17 cellular contexts compared by ENCODE assay signal in the genomic region with DNA sequence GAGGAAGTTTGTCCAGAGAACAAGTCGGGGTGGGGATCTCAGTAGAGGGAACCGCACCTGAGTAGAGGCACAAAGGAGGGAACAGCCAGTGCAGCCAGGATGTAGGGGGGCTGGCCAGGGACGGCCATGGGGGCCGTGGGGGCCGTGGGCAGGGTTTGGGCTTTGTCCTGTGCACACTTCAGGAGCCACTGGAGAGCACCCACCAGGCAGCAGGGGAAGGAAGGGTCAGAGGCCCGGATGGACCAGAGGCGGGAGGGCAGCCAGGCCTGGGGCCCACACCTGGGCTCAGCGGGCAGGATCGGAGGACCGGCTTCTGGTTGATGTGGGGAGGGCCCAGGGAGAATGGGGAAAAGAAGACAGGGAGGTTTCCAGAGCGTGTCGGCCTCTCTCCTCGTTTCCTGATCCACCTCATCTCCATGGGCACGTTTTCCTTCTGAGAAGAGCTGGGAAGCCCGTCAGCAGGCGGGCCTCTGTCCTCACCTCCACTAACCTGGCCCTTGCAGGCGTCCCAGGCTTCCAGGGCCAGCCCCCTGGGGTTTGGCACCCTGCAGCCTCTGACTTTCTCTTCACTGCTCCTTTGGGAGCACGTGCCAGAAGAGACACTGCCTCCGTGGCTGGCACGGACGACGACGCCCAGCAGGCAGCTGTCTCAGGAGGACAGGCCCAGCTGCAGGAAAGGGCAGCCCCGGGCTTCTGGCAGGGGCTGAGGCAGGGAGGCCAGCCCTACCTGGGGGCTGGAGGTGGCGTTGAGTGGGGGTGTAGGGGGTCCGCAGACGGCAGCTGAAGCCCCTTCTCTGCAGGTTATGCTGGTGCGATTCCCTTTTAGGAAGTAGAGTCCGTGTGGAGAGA. TPM values are rescaled to one million over a fixed set of nuclear protein-coding genes. Genes with fewer than 3 reads are reported as not detected.
DNase-seq lines count a peak whose midpoint lies in the region; ATAC-seq and TF ChIP-seq lines count a peak whose summit lies in the region.
"Had no signal": no experiment of that assay in that cellular context is flagged by ENCODE, and none has a peak within 500 bp of the region (broad histone marks: within the 10 kb centered on the region; RNA-seq: fewer than 3 reads in every experiment).

No MANE protein-coding gene starts in this region.

- H3K27me3 ChIP-seq in esophagus squamous epithelium (no peaks in the 10 kb centered on the region), thymus (ENCODE audit: control insufficient read depth, insufficient read depth) (no peaks in the 10 kb centered on the region)
- H3K27me3 ChIP-seq: Peyer's patch had no signal

- peak overlapping the region in 3 of 4 donors; percentile 9 to 26 (median 18) for H3K4me3 ChIP-seq in esophagus squamous epithelium
- H3K4me3 ChIP-seq in thymus (ENCODE audit: low read length) = no peak overlapping the region

- H3K4me3 Mint-ChIP-seq in natural killer cell (peak overlapping the region; percentile 88), naive B cell (peak overlapping the region in 6 of 8 donors; percentile 69 to 89 (median 79))
- no peak overlapping the region for H3K4me3 Mint-ChIP-seq in natural killer cell treated with Interleukin-12 subunit alpha and Interleukin-12 subunit beta and Interleukin-15 and Interleukin-18, amount 100 ng/mL, for 72 hours
- H3K4me3 Mint-ChIP-seq: activated CD4-positive, alpha-beta T cell treated with anti-CD3 and anti-CD28 coated beads for 36 hours; activated T-helper 1 cell treated with anti-CD3 and anti-CD28 coated beads, Interleukin-12 subunit alpha, Interleukin-12 subunit beta, Interleukin-2, Interleukin-4 antibody, amounts not matched to agents 30 ng/mL and 10 ng/mL and 1 ng/mL, durations not matched to agents 14 hours and 24 hours and 36 hours; endodermal cell had no signal

- H3K9me3 ChIP-seq in esophagus squamous epithelium (no peaks in the 10 kb centered on the region), thymus (ENCODE audit: control insufficient read depth) (no peaks in the 10 kb centered on the region)
- H3K9me3 ChIP-seq: Peyer's patch had no signal

- no peak for TF ChIP-seq CTCF in natural killer cell (IDR thresholded peaks at IDR 0.05)
- TF ChIP-seq CTCF in esophagus squamous epithelium (IDR thresholded peaks at IDR 0.05) = no peak

- H3K27ac ChIP-seq in esophagus squamous epithelium (peak overlapping the region in 3 of 4 donors; percentile 70 to 81 (median 80)), thymus (ENCODE audit: low read depth) (peak overlapping the region; percentile 18)
- H3K27ac ChIP-seq: Peyer's patch had no signal

- H3K9me3 Mint-ChIP-seq in natural killer cell (no peaks in the 10 kb centered on the region), naive B cell (no peaks in the 10 kb centered on the region)
- H3K9me3 Mint-ChIP-seq in natural killer cell treated with Interleukin-12 subunit alpha and Interleukin-12 subunit beta and Interleukin-15 and Interleukin-18, amount 100 ng/mL, for 72 hours = no peaks in the 10 kb centered on the region
- H3K9me3 Mint-ChIP-seq: activated T-helper 1 cell treated with anti-CD3 and anti-CD28 coated beads, Interleukin-12 subunit alpha, Interleukin-12 subunit beta, Interleukin-2, Interleukin-4 antibody, amounts not matched to agents 30 ng/mL and 10 ng/mL and 1 ng/mL, durations not matched to agents 14 hours and 24 hours and 36 hours; endodermal cell; nephron progenitor cell; type B pancreatic cell had no signal

- 68 to 69% methylated on average over 15 to 17 of the region's 29 CpGs for WGBS in esophagus squamous epithelium, 2 donors
- WGBS in thymus = 88% methylated on average over 29 of the region's 29 CpGs

- intact Hi-C loops in natural killer cell (cut with micrococcal nuclease) (no loop called here), esophagus squamous epithelium (cut with DNase I) (no loop called here)

- DNase-seq in natural killer cell = no peak
- DNase-seq in natural killer cell treated with Interleukin-12 subunit alpha and Interleukin-12 subunit beta and Interleukin-15 and Interleukin-18, amount 100 ng/mL, for 72 hours (ENCODE audit: low spot score) = no peak
- no peak for DNase-seq in esophagus squamous epithelium (lab: John Stamatoyannopoulos, UW)
- DNase-seq in naive B cell = no peak
- DNase-seq in COLO829 (ENCODE audit: low spot score) = no peak
- no peak for DNase-seq in HT-29 (ENCODE audit: low spot score)
- DNase-seq: kidney glomerular epithelial cell, NCI-H1092, NCI-H446 treated with DMSO at 0.1 percent for 48 hours, nephron progenitor cell had no signal

- ATAC-seq in natural killer cell = no peak
- no peak for ATAC-seq in natural killer cell treated with Interleukin-12 subunit alpha and Interleukin-12 subunit beta and Interleukin-15 and Interleukin-18, amount 100 ng/mL, for 72 hours
- no peak for ATAC-seq in naive B cell (ENCODE audit: low read depth in 2 of 2)
- ATAC-seq in HG03139 (IDR thresholded peaks at IDR 0.05; ENCODE audit: unreplicated experiment) = no peak

- peaks cover 13 to 33% (median 15%) of the 10 kb centered on the region in 3 donors for H3K4me1 ChIP-seq in esophagus squamous epithelium
- H3K4me1 ChIP-seq in thymus (ENCODE audit: control insufficient read depth, insufficient read depth, low read length) = no peaks in the 10 kb centered on the region

- peaks cover 0 to under 1% (median 0%) of the 10 kb centered on the region in 3 donors for H3K36me3 ChIP-seq in esophagus squamous epithelium
- H3K36me3 ChIP-seq in thymus (ENCODE audit: control insufficient read depth, insufficient read depth) = no peaks in the 10 kb centered on the region
- H3K36me3 ChIP-seq: Peyer's patch had no signal

- H3K36me3 Mint-ChIP-seq in natural killer cell (no peaks in the 10 kb centered on the region), naive B cell (peaks cover 0 to 4% of the 10 kb centered on the region in 2 donors)
- H3K36me3 Mint-ChIP-seq in natural killer cell treated with Interleukin-12 subunit alpha and Interleukin-12 subunit beta and Interleukin-15 and Interleukin-18, amount 100 ng/mL, for 72 hours = no peaks in the 10 kb centered on the region
- H3K36me3 Mint-ChIP-seq: type B pancreatic cell had no signal

- peaks cover 11% of the 10 kb centered on the region in 2 donors for H3K4me1 Mint-ChIP-seq in natural killer cell
- H3K4me1 Mint-ChIP-seq in natural killer cell treated with Interleukin-12 subunit alpha and Interleukin-12 subunit beta and Interleukin-15 and Interleukin-18, amount 100 ng/mL, for 72 hours (ENCODE audit: low read depth in 2 of 2) = peaks cover 9 to 10% of the 10 kb centered on the region in 2 donors
- H3K4me1 Mint-ChIP-seq in naive B cell = peaks cover 3 to 15% (median 10%) of the 10 kb centered on the region in 3 donors

- H3K27ac Mint-ChIP-seq in natural killer cell (peak overlapping the region in 1 of 2 donors; percentile 82), naive B cell (peak overlapping the region in 1 of 6 donors; percentile 65)
- H3K27ac Mint-ChIP-seq in natural killer cell treated with Interleukin-12 subunit alpha and Interleukin-12 subunit beta and Interleukin-15 and Interleukin-18, amount 100 ng/mL, for 72 hours = no peak overlapping the region
- H3K27ac Mint-ChIP-seq: activated CD4-positive, alpha-beta T cell treated with anti-CD3 and anti-CD28 coated beads for 36 hours; activated T-helper 1 cell treated with anti-CD3 and anti-CD28 coated beads, Interleukin-12 subunit alpha, Interleukin-12 subunit beta, Interleukin-2, Interleukin-4 antibody, amounts not matched to agents 30 ng/mL and 10 ng/mL and 1 ng/mL, durations not matched to agents 14 hours and 24 hours and 36 hours; endodermal cell had no signal

- no peaks in the 10 kb centered on the region for H3K27me3 Mint-ChIP-seq in natural killer cell (ENCODE audit: low read depth in 2 of 2)
- no peaks in the 10 kb centered on the region for H3K27me3 Mint-ChIP-seq in natural killer cell treated with Interleukin-12 subunit alpha and Interleukin-12 subunit beta and Interleukin-15 and Interleukin-18, amount 100 ng/mL, for 72 hours
- peaks cover 0 to 15% (median 0%) of the 10 kb centered on the region in 3 donors for H3K27me3 Mint-ChIP-seq in naive B cell
- H3K27me3 Mint-ChIP-seq: activated CD4-positive, alpha-beta T cell treated with anti-CD3 and anti-CD28 coated beads for 36 hours; type B pancreatic cell had no signal

- no peak for TF ChIP-seq POLR2A in esophagus squamous epithelium (IDR thresholded peaks at IDR 0.05)

RNA-seq across cellular contexts. Expression of gene PDXK, which starts 16.8 kb away (rescaled TPM):
- 10 to 100 TPM; 73.8 to 77.0 (median 74.6) TPM for total RNA-seq in natural killer cell
- total RNA-seq in natural killer cell treated with Interleukin-12 subunit alpha and Interleukin-12 subunit beta and Interleukin-15 and Interleukin-18, amount 100 ng/mL, for 72 hours = 100 to 1,000 TPM in 1 of 2 donors, 10 to 100 TPM in 1; 98.1 to 136 TPM
- 100 to 1,000 TPM in 2 of 4 donors, 10 to 100 TPM in 2; 42.9 to 114 (median 82.0) TPM for total RNA-seq in esophagus squamous epithelium
- polyA plus RNA-seq in naive B cell (ENCODE audit: low read depth in 6 of 6) = 10 to 100 TPM; 28.5 to 46.1 (median 39.2) TPM
- 59.0 TPM for polyA plus RNA-seq in thymus
- 193 and 219 TPM in 2 replicates for total RNA-seq in HT-29 (2014; rRNA removed; shearing (Covaris generic))

RNA-seq across cellular contexts. Expression of gene RRP1B, which starts 42.8 kb away (rescaled TPM):
- 10 to 100 TPM; 18.1 to 28.4 (median 25.0) TPM for total RNA-seq in natural killer cell
- 10 to 100 TPM; 38.3 to 81.8 TPM for total RNA-seq in natural killer cell treated with Interleukin-12 subunit alpha and Interleukin-12 subunit beta and Interleukin-15 and Interleukin-18, amount 100 ng/mL, for 72 hours
- 10 to 100 TPM; 13.3 to 23.4 (median 22.5) TPM for total RNA-seq in esophagus squamous epithelium
- 10 to 100 TPM in 5 of 6 donors, 1 to 10 TPM in 1; 9.2 to 30.3 (median 21.1) TPM for polyA plus RNA-seq in naive B cell (ENCODE audit: low read depth in 6 of 6)
- polyA plus RNA-seq in thymus = 18.4 TPM
- total RNA-seq in HT-29 (2014; rRNA removed; shearing (Covaris generic)) = 19.4 and 20.0 TPM in 2 replicates

RNA-seq across cellular contexts. Expression of gene HSF2BP, which starts 42.9 kb away (rescaled TPM):
- under 1 TPM in 2 of 3 donors, not detected in 1; 0.33 to 0.39 TPM for total RNA-seq in natural killer cell
- 1 to 10 TPM in 1 of 2 donors, under 1 TPM in 1; 0.29 to 1.2 TPM for total RNA-seq in natural killer cell treated with Interleukin-12 subunit alpha and Interleukin-12 subunit beta and Interleukin-15 and Interleukin-18, amount 100 ng/mL, for 72 hours
- 1 to 10 TPM in 1 of 4 donors, under 1 TPM in 2, not detected in 1; 0.35 to 1.1 (median 0.76) TPM for total RNA-seq in esophagus squamous epithelium
- polyA plus RNA-seq in naive B cell (ENCODE audit: low read depth in 6 of 6) = 1 to 10 TPM in 1 of 6 donors, under 1 TPM in 3, not detected in 2; 0.13 to 1.2 (median 0.49) TPM
- polyA plus RNA-seq in thymus = 0.71 TPM
- total RNA-seq in HT-29 (2014; rRNA removed; shearing (Covaris generic)) = 0.13 and 0.56 TPM in 2 replicates
